In genomic region chr1:148385371-148386030, GRCh38 we compare ENCODE assay signal across 23 cellular contexts.
A peak's percentile ranks its signal among the peaks of the same experiment; 100 is the strongest.
DNase-seq lines count a peak whose midpoint lies in the region; ATAC-seq and TF ChIP-seq lines count a peak whose summit lies in the region.
"Had no signal": no experiment of that assay in that cellular context is flagged by ENCODE, and none has a peak within 500 bp of the region (broad histone marks: within the 10 kb centered on the region; RNA-seq: fewer than 3 reads in every experiment).

No MANE protein-coding gene starts in this region.

- intact Hi-C loops in left ventricle myocardium superior (cut with micrococcal nuclease) (no loop called here), sciatic nerve (cut with DNase I) (no loop called here)

- H3K9ac ChIP-seq in OCI-LY3 (ENCODE audit: low read length): no peak overlapping the region

- no peak for TF ChIP-seq CTCF in OCI-LY3 (IDR thresholded peaks at IDR 0.05; ENCODE audit: low read depth, low read length)

- no peak for ATAC-seq in activated naive CD8-positive, alpha-beta T cell treated with anti-CD3 and anti-CD28 coated beads, Interleukin-2, amount 50 U/mL, for 24 hours
- no peak for ATAC-seq in left ventricle myocardium superior
- ATAC-seq in sciatic nerve: no peak
- ATAC-seq: PC-3 had no signal

- DNase-seq in activated naive CD8-positive, alpha-beta T cell treated with anti-CD3 and anti-CD28 coated beads, Interleukin-2, amount 50 U/mL, for 24 hours: no peak
- DNase-seq in germinal center (ENCODE audit: low spot score) (peak; percentile 11), NCI-H345 (lab: John Stamatoyannopoulos, UW) (no peak), left ventricle myocardium superior (no peak), sciatic nerve (ENCODE audit: low spot score) (no peak)
- no peak for DNase-seq in stimulated activated CD8-positive, alpha-beta memory T cell treated with anti-CD3 and anti-CD28 coated beads, Interleukin-4, amount 100 ng/mL, for 48 hours
- DNase-seq: activated CD4-positive, alpha-beta T cell treated with anti-CD3 and anti-CD28 coated beads for 1 hour; activated CD8-positive, alpha-beta memory T cell treated with anti-CD3 and anti-CD28 coated beads, Interleukin-2, amount 50 U/mL, for 48 hours; activated gamma-delta T cell; colonic mucosa; DND-41; foreskin fibroblast; kidney glomerular epithelial cell; NCI-H1092 treated with DMSO at 0.1 percent for 48 hours; NCI-H2081 treated with DMSO at 0.1 percent for 48 hours; NCI-H526; nucleus accumbens; PC-3; stimulated activated naive CD4-positive, alpha-beta T cell treated with Interleukin-2 at 50 U/mL for 16 hours; upper lobe of left lung had no signal

- H3K79me2 ChIP-seq in OCI-LY3 (ENCODE audit: low read length): no peaks in the 10 kb centered on the region

- H3K4me1 Mint-ChIP-seq in activated naive CD8-positive, alpha-beta T cell (ENCODE audit: low read depth): peaks cover 42% of the 10 kb centered on the region
- H3K4me1 Mint-ChIP-seq in activated naive CD8-positive, alpha-beta T cell treated with anti-CD3 and anti-CD28 coated beads, Interleukin-2, amount 50 U/mL, for 24 hours: peaks cover 34% of the 10 kb centered on the region

- no peak overlapping the region for H3K27ac ChIP-seq in OCI-LY3 (ENCODE audit: low read length)
- H3K27ac ChIP-seq: colonic mucosa, upper lobe of left lung had no signal

- no peaks in the 10 kb centered on the region for H3K36me3 ChIP-seq in OCI-LY3 (replicated peaks; ENCODE audit: low read depth, low read length)
- H3K36me3 ChIP-seq: colonic mucosa, upper lobe of left lung had no signal

- no peaks in the 10 kb centered on the region for H3K9me3 ChIP-seq in OCI-LY3 (ENCODE audit: insufficient read depth, low read length)
- H3K9me3 ChIP-seq: colonic mucosa, upper lobe of left lung had no signal

- H3K27me3 Mint-ChIP-seq in activated naive CD8-positive, alpha-beta T cell: no peaks in the 10 kb centered on the region
- peaks cover 3% of the 10 kb centered on the region for H3K27me3 Mint-ChIP-seq in activated naive CD8-positive, alpha-beta T cell treated with anti-CD3 and anti-CD28 coated beads, Interleukin-2, amount 50 U/mL, for 24 hours

- no peak overlapping the region for H3K4me3 ChIP-seq in OCI-LY3 (ENCODE audit: low read length)
- H3K4me3 ChIP-seq: colonic mucosa, upper lobe of left lung had no signal

- H3K27ac Mint-ChIP-seq in activated naive CD8-positive, alpha-beta T cell: peak overlapping the region; percentile 31
- no peak overlapping the region for H3K27ac Mint-ChIP-seq in activated naive CD8-positive, alpha-beta T cell treated with anti-CD3 and anti-CD28 coated beads, Interleukin-2, amount 50 U/mL, for 24 hours
- H3K27ac Mint-ChIP-seq: brain had no signal

- H4K20me1 ChIP-seq in OCI-LY3 (ENCODE audit: insufficient read depth, low read length): no peaks in the 10 kb centered on the region

- no peaks in the 10 kb centered on the region for H3K27me3 ChIP-seq in OCI-LY3 (ENCODE audit: low read depth, low read length)
- H3K27me3 ChIP-seq: colonic mucosa, upper lobe of left lung had no signal

- H3K4me3 Mint-ChIP-seq in activated naive CD8-positive, alpha-beta T cell: no peak overlapping the region
- H3K4me3 Mint-ChIP-seq in activated naive CD8-positive, alpha-beta T cell treated with anti-CD3 and anti-CD28 coated beads, Interleukin-2, amount 50 U/mL, for 24 hours: no peak overlapping the region
- H3K4me3 Mint-ChIP-seq: brain had no signal

- H3K4me1 ChIP-seq in OCI-LY3 (ENCODE audit: low read length): peaks cover 24% of the 10 kb centered on the region
- H3K4me1 ChIP-seq: colonic mucosa had no signal

- no peaks in the 10 kb centered on the region for H3K36me3 Mint-ChIP-seq in activated naive CD8-positive, alpha-beta T cell
- no peaks in the 10 kb centered on the region for H3K36me3 Mint-ChIP-seq in activated naive CD8-positive, alpha-beta T cell treated with anti-CD3 and anti-CD28 coated beads, Interleukin-2, amount 50 U/mL, for 24 hours (ENCODE audit: low read depth)
- H3K36me3 Mint-ChIP-seq: brain had no signal

- peak overlapping the region; percentile 38 for H3K4me2 ChIP-seq in OCI-LY3 (ENCODE audit: low read length)

- H3K9me3 Mint-ChIP-seq in activated naive CD8-positive, alpha-beta T cell (ENCODE audit: low read depth): no peaks in the 10 kb centered on the region
- no peaks in the 10 kb centered on the region for H3K9me3 Mint-ChIP-seq in activated naive CD8-positive, alpha-beta T cell treated with anti-CD3 and anti-CD28 coated beads, Interleukin-2, amount 50 U/mL, for 24 hours

- H2AFZ ChIP-seq in OCI-LY3 (ENCODE audit: low read depth, low read length): no peak overlapping the region
